11 cellular contexts compared by ENCODE assay signal in genomic region chr4:112857461-112857860, GRCh38.
DNase-seq lines count a peak whose midpoint lies in the region; ATAC-seq and TF ChIP-seq lines count a peak whose summit lies in the region.
"Had no signal": no experiment of that assay in that cellular context is flagged by ENCODE, and none has a peak within 500 bp of the region (broad histone marks: within the 10 kb centered on the region; RNA-seq: fewer than 3 reads in every experiment).

No MANE protein-coding gene starts in this region.

- H3K4me3 ChIP-seq in kidney epithelial cell (ENCODE audit: low read depth, low read length), result no peak overlapping the region
- H3K4me3 ChIP-seq in OCI-LY7 (ENCODE audit: low read depth, low read length, poor library complexity, severe bottlenecking), result no peak overlapping the region
- H3K4me3 ChIP-seq: BLaER1, mucosa of descending colon, Peyer's patch had no signal

- CTCF ChIA-PET in MCF 10A (lab: Yijun Ruan, JAX), result interaction anchor here (0.6 to 1.2 kb wide), 2 partner anchors 82 to 95 kb away, joined by 3 read pairs; no protein-coding TSS in a partner anchor
- CTCF ChIA-PET in OCI-LY7 (lab: Charles Lee; ENCODE audit: unreplicated experiment), result no interaction called here

- no peak overlapping the region for H3K27ac ChIP-seq in OCI-LY7 (ENCODE audit: low read depth, low read length, poor library complexity, severe bottlenecking)
- H3K27ac ChIP-seq: BLaER1, Peyer's patch had no signal

- H3K36me3 ChIP-seq in kidney epithelial cell (ENCODE audit: control insufficient read depth, insufficient read depth, low read length), result no peaks in the 10 kb centered on the region
- H3K36me3 ChIP-seq in OCI-LY7 (ENCODE audit: insufficient read depth, low read length), result no peaks in the 10 kb centered on the region
- H3K36me3 ChIP-seq: BLaER1, Peyer's patch had no signal

- no peak for TF ChIP-seq CTCF in MCF 10A (IDR thresholded peaks at IDR 0.05; ENCODE audit: unreplicated experiment)
- TF ChIP-seq CTCF in kidney epithelial cell (IDR thresholded peaks at IDR 0.05; ENCODE audit: insufficient read depth, low read length, poor library complexity, severe bottlenecking), result no peak
- no peak for TF ChIP-seq CTCF in OCI-LY7 (conservative IDR thresholded peaks at IDR 0.05; ENCODE audit: low read length)

- BruUV-seq in MCF 10A (replicated peaks; lab: Mats Ljungman, UMichigan), result no TSS peak
- BruUV-seq in OCI-LY7 (replicated peaks; lab: Mats Ljungman, UMichigan), result no TSS peak

- no peak overlapping the region for H2AFZ ChIP-seq in OCI-LY7 (ENCODE audit: low read length)

- ATAC-seq in GM18861 (IDR thresholded peaks at IDR 0.05; ENCODE audit: unreplicated experiment), result no peak
- ATAC-seq in HG03432 (IDR thresholded peaks at IDR 0.05; ENCODE audit: unreplicated experiment), result no peak
- ATAC-seq: mucosa of descending colon had no signal

- no peaks in the 10 kb centered on the region for H3K4me1 ChIP-seq in OCI-LY7 (ENCODE audit: insufficient read depth, low read length, poor library complexity, severe bottlenecking)
- H3K4me1 ChIP-seq: BLaER1, Peyer's patch had no signal

- H3K27ac Mint-ChIP-seq in MCF 10A (ENCODE audit: low read depth, unreplicated experiment), result no peak overlapping the region
- H3K27ac Mint-ChIP-seq in activated CD4-positive, alpha-beta T cell treated with anti-CD3 and anti-CD28 coated beads, Interleukin-2, amount 10 ng/mL, durations not matched to agents 24 days and 14 days, result no peak overlapping the region

- H3K9me3 Mint-ChIP-seq in MCF 10A (ENCODE audit: unreplicated experiment), result no peaks in the 10 kb centered on the region
- H3K9me3 Mint-ChIP-seq in activated CD4-positive, alpha-beta T cell treated with anti-CD3 and anti-CD28 coated beads, Interleukin-2, amount 10 ng/mL, durations not matched to agents 24 days and 14 days, result no peaks in the 10 kb centered on the region

- no peaks in the 10 kb centered on the region for H4K20me1 ChIP-seq in OCI-LY7 (ENCODE audit: insufficient read depth, low read length)
- H4K20me1 ChIP-seq: BLaER1 had no signal

- H3K79me2 ChIP-seq in OCI-LY7 (ENCODE audit: insufficient read depth, low read depth, low read length), result no peaks in the 10 kb centered on the region

- H3K9me3 ChIP-seq in OCI-LY7 (ENCODE audit: low read length), result no peaks in the 10 kb centered on the region
- H3K9me3 ChIP-seq: BLaER1, mucosa of descending colon, Peyer's patch had no signal

- no peaks in the 10 kb centered on the region for H3K27me3 ChIP-seq in kidney epithelial cell (ENCODE audit: control insufficient read depth, insufficient read depth, low read length)
- H3K27me3 ChIP-seq: BLaER1, Peyer's patch had no signal

- POLR2A ChIA-PET in MCF 10A (lab: Yijun Ruan, JAX), result interaction anchor here (0.6 to 1.1 kb wide), 4 partner anchors 27 to 66 kb away, joined by 3 to 4 read pairs (median 3); no protein-coding TSS in a partner anchor
- POLR2A ChIA-PET in OCI-LY7 (lab: Charles Lee), result no interaction called here

- no peak overlapping the region for H3K4me2 ChIP-seq in OCI-LY7 (ENCODE audit: low read length)
- H3K4me2 ChIP-seq: BLaER1 had no signal

- no peaks in the 10 kb centered on the region for H3K36me3 Mint-ChIP-seq in MCF 10A (ENCODE audit: insufficient read depth, unreplicated experiment)
- H3K36me3 Mint-ChIP-seq in activated CD4-positive, alpha-beta T cell treated with anti-CD3 and anti-CD28 coated beads, Interleukin-2, amount 10 ng/mL, durations not matched to agents 24 days and 14 days (ENCODE audit: low read depth), result no peaks in the 10 kb centered on the region

- intact Hi-C loops in MCF 10A (cut with micrococcal nuclease) (loop anchor here (1.0 to 10.0 kb wide), 3 partner anchors 81 to 223 kb away; partner anchors contain the start of genes LARP7 and ZGRF1), OCI-LY7 (cut with micrococcal nuclease; ENCODE audit: unreplicated experiment) (no loop called here)
- intact Hi-C loops in activated CD4-positive, alpha-beta T cell treated with anti-CD3 and anti-CD28 coated beads, Interleukin-2, amount 10 ng/mL, durations not matched to agents 24 days and 14 days (cut with micrococcal nuclease), result no loop called here

- no peaks in the 10 kb centered on the region for H3K9me2 ChIP-seq in OCI-LY7 (ENCODE audit: insufficient read depth, low read length)

- H3K4me1 Mint-ChIP-seq in MCF 10A (ENCODE audit: insufficient read depth, unreplicated experiment), result peaks cover 13% of the 10 kb centered on the region
- no peaks in the 10 kb centered on the region for H3K4me1 Mint-ChIP-seq in activated CD4-positive, alpha-beta T cell treated with anti-CD3 and anti-CD28 coated beads, Interleukin-2, amount 10 ng/mL, durations not matched to agents 24 days and 14 days

- DNase-seq in A172 (ENCODE audit: low spot score), result peak; percentile 83
- peak; percentile 92 for DNase-seq in HS-5 (ENCODE audit: low read depth)
- DNase-seq in MCF 10A (ENCODE audit: unreplicated experiment), result peak; percentile 81
- peak; percentile 83 for DNase-seq in kidney epithelial cell (ENCODE audit: low read depth)
- no peak for DNase-seq in OCI-LY7 (ENCODE audit: low spot score)
- DNase-seq in activated CD4-positive, alpha-beta T cell treated with anti-CD3 and anti-CD28 coated beads, Interleukin-2, amount 10 ng/mL, durations not matched to agents 24 days and 14 days, result no peak
- DNase-seq: mucosa of descending colon, Peyer's patch had no signal

- H3K4me3 Mint-ChIP-seq in MCF 10A (ENCODE audit: unreplicated experiment), result no peak overlapping the region
- H3K4me3 Mint-ChIP-seq in activated CD4-positive, alpha-beta T cell treated with anti-CD3 and anti-CD28 coated beads, Interleukin-2, amount 10 ng/mL, durations not matched to agents 24 days and 14 days, result no peak overlapping the region

- no peaks in the 10 kb centered on the region for H3K27me3 Mint-ChIP-seq in MCF 10A (ENCODE audit: insufficient read depth, unreplicated experiment)
- H3K27me3 Mint-ChIP-seq in activated CD4-positive, alpha-beta T cell treated with anti-CD3 and anti-CD28 coated beads, Interleukin-2, amount 10 ng/mL, durations not matched to agents 24 days and 14 days, result peaks cover 8% of the 10 kb centered on the region

Comparison
In these comparisons a context has a peak if more than half of its experiments do, and no peak if none do; other contexts are left out.
1. DNase-seq: peak in A172 (single experiment), HS-5 (single experiment), MCF 10A (single experiment) and kidney epithelial cell (single experiment); none in OCI-LY7 (single experiment) and activated CD4-positive, alpha-beta T cell treated with anti-CD3 and anti-CD28 coated beads, Interleukin-2, amount 10 ng/mL, durations not matched to agents 24 days and 14 days (single experiment).